ENCODE assay signal across 37 cellular contexts in genomic region chr10:49656845-49657493, GRCh38. TPM values are rescaled to one million over a fixed set of nuclear protein-coding genes. Genes with fewer than 3 reads are reported as not detected.
"Had no signal": no experiment of that assay in that cellular context is flagged by ENCODE, and none has a peak within 500 bp of the region (broad histone marks: within the 10 kb centered on the region; RNA-seq: fewer than 3 reads in every experiment).

No MANE protein-coding gene starts in this region.

- H3K36me3 ChIP-seq: ascending aorta, esophagus muscularis mucosa, heart right ventricle, left ventricle myocardium inferior, neural progenitor cell, sigmoid colon, thoracic aorta, WERI-Rb-1 had no signal

- H3K4me1 Mint-ChIP-seq: activated naive CD4-positive, alpha-beta T cell treated with anti-CD3 and anti-CD28 coated beads, Interleukin-2, amount 10 ng/mL, durations not matched to agents 7 days and 5 days; activated naive CD8-positive, alpha-beta T cell treated with anti-CD3 and anti-CD28 coated beads, Interleukin-2, amount 10 ng/mL, durations not matched to agents 7 days and 5 days; brain; mesothelial cell of epicardium; stimulated activated effector memory CD8-positive, alpha-beta T cell treated with anti-CD3 and anti-CD28 coated beads, Interleukin-12 subunit alpha, Interleukin-12 subunit beta, amount 100 ng/mL, for 72 hours had no signal

- H3K27me3 ChIP-seq: ascending aorta had no signal

- DNase-seq: activated CD4-positive, alpha-beta T cell treated with anti-CD3 and anti-CD28 coated beads for 48 hours; activated CD4-positive, alpha-beta T cell treated with anti-CD3 and anti-CD28 coated beads, Interleukin-2, amount 50 U/mL, for 48 hours; activated CD8-positive, alpha-beta memory T cell treated with anti-CD3 and anti-CD28 coated beads for 24 hours; activated gamma-delta T cell; activated naive CD4-positive, alpha-beta T cell treated with anti-CD3 and anti-CD28 coated beads, Interleukin-2, amount 10 ng/mL, durations not matched to agents 7 days and 5 days; activated naive CD8-positive, alpha-beta T cell treated with anti-CD3 and anti-CD28 coated beads, Interleukin-2, amount 10 ng/mL, durations not matched to agents 7 days and 5 days; cortex of kidney; effector memory CD8-positive, alpha-beta T cell; foreskin melanocyte; heart right ventricle; left ventricle myocardium inferior; naive B cell; occipital lobe; psoas muscle; sigmoid colon; small intestine; stimulated activated CD4-positive, alpha-beta T cell treated with anti-CD3 and anti-CD28 coated beads, Interleukin-4, amount 100 ng/mL, for 24 hours; T-helper 9 cell; trophoblast cell; WERI-Rb-1 had no signal

- H3K36me3 Mint-ChIP-seq: activated naive CD4-positive, alpha-beta T cell treated with anti-CD3 and anti-CD28 coated beads, Interleukin-2, amount 10 ng/mL, durations not matched to agents 7 days and 5 days; activated naive CD8-positive, alpha-beta T cell treated with anti-CD3 and anti-CD28 coated beads, Interleukin-2, amount 10 ng/mL, durations not matched to agents 7 days and 5 days; brain; mesothelial cell of epicardium; neural progenitor cell; stimulated activated effector memory CD8-positive, alpha-beta T cell treated with anti-CD3 and anti-CD28 coated beads, Interleukin-12 subunit alpha, Interleukin-12 subunit beta, amount 100 ng/mL, for 72 hours had no signal

- H3K4me3 Mint-ChIP-seq: activated naive CD4-positive, alpha-beta T cell treated with anti-CD3 and anti-CD28 coated beads, Interleukin-2, amount 10 ng/mL, durations not matched to agents 7 days and 5 days; activated naive CD8-positive, alpha-beta T cell treated with anti-CD3 and anti-CD28 coated beads, Interleukin-2, amount 10 ng/mL, durations not matched to agents 7 days and 5 days; activated T-helper 1 cell treated with anti-CD3 and anti-CD28 coated beads, Interleukin-12 subunit alpha, Interleukin-12 subunit beta, Interleukin-2, Interleukin-4 antibody, amounts not matched to agents 30 ng/mL and 10 ng/mL and 1 ng/mL, durations not matched to agents 14 hours and 24 hours and 36 hours; brain; effector memory CD8-positive, alpha-beta T cell; mesothelial cell of epicardium; naive B cell; neural progenitor cell; stimulated activated effector memory CD8-positive, alpha-beta T cell treated with anti-CD3 and anti-CD28 coated beads, Interleukin-12 subunit alpha, Interleukin-12 subunit beta, amount 100 ng/mL, for 72 hours; stimulated activated naive CD8-positive, alpha-beta T cell treated with anti-CD3 and anti-CD28 coated beads, Interleukin-15, Interleukin-2, amounts not matched to agents 100 ng/mL and 50 ng/mL, for 24 hours; T-helper 1 cell treated with Interleukin-12 subunit alpha and Interleukin-12 subunit beta and Interleukin-4 antibody, amounts not matched to agents 30 μg/mL and 1 μg/mL, for 36 hours had no signal

- FAIRE-seq: endothelial cell of umbilical vein, islet of Langerhans, small intestine, urothelium cell line had no signal

- H3K4me3 ChIP-seq: ascending aorta, esophagus muscularis mucosa, heart right ventricle, left ventricle myocardium inferior, neural progenitor cell, psoas muscle, sigmoid colon, thoracic aorta had no signal

- H3K27me3 Mint-ChIP-seq: activated naive CD4-positive, alpha-beta T cell treated with anti-CD3 and anti-CD28 coated beads, Interleukin-2, amount 10 ng/mL, durations not matched to agents 7 days and 5 days had no signal

- H3K27ac Mint-ChIP-seq: activated naive CD4-positive, alpha-beta T cell treated with anti-CD3 and anti-CD28 coated beads, Interleukin-2, amount 10 ng/mL, durations not matched to agents 7 days and 5 days; activated naive CD8-positive, alpha-beta T cell treated with anti-CD3 and anti-CD28 coated beads, Interleukin-2, amount 10 ng/mL, durations not matched to agents 7 days and 5 days; activated T-helper 1 cell treated with anti-CD3 and anti-CD28 coated beads, Interleukin-12 subunit alpha, Interleukin-12 subunit beta, Interleukin-2, Interleukin-4 antibody, amounts not matched to agents 30 ng/mL and 10 ng/mL and 1 ng/mL, durations not matched to agents 14 hours and 24 hours and 36 hours; brain; effector memory CD8-positive, alpha-beta T cell; mesothelial cell of epicardium; naive B cell; neural progenitor cell; stimulated activated effector memory CD8-positive, alpha-beta T cell treated with anti-CD3 and anti-CD28 coated beads, Interleukin-12 subunit alpha, Interleukin-12 subunit beta, amount 100 ng/mL, for 72 hours; stimulated activated naive CD8-positive, alpha-beta T cell treated with anti-CD3 and anti-CD28 coated beads, Interleukin-15, Interleukin-2, amounts not matched to agents 100 ng/mL and 50 ng/mL, for 24 hours; T-helper 1 cell treated with Interleukin-12 subunit alpha and Interleukin-12 subunit beta and Interleukin-4 antibody, amounts not matched to agents 30 μg/mL and 1 μg/mL, for 36 hours had no signal

RNA-seq across cellular contexts. Expression of gene C10orf53, which starts 22.5 kb away (rescaled TPM):
- total RNA-seq: activated naive CD8-positive, alpha-beta T cell treated with anti-CD3 and anti-CD28 coated beads, Interleukin-2, amount 10 ng/mL, durations not matched to agents 7 days and 5 days; activated T-helper 1 cell treated with anti-CD3 and anti-CD28 coated beads, Interleukin-12 subunit alpha, Interleukin-12 subunit beta, Interleukin-2, Interleukin-4 antibody, amounts not matched to agents 30 ng/mL and 10 ng/mL and 1 ng/mL, durations not matched to agents 14 hours and 24 hours and 36 hours; ascending aorta; cardiac septum; endothelial cell of umbilical vein; esophagus muscularis mucosa; glomerular endothelial cell; heart right ventricle; left ventricle myocardium inferior; lung microvascular endothelial cell; mesothelial cell of epicardium; occipital lobe; psoas muscle; sigmoid colon; subcutaneous adipose tissue; thoracic aorta had no signal
- polyA plus RNA-seq: endothelial cell of umbilical vein, heart right ventricle, psoas muscle, sigmoid colon, small intestine had no signal

RNA-seq across cellular contexts. Expression of gene CHAT, which starts 43.1 kb away (rescaled TPM):
- total RNA-seq: activated naive CD8-positive, alpha-beta T cell treated with anti-CD3 and anti-CD28 coated beads, Interleukin-2, amount 10 ng/mL, durations not matched to agents 7 days and 5 days; ascending aorta; cardiac septum; endothelial cell of umbilical vein; glomerular endothelial cell; heart right ventricle; left ventricle myocardium inferior; lung microvascular endothelial cell; mesothelial cell of epicardium; psoas muscle; subcutaneous adipose tissue; thoracic aorta had no signal
- polyA plus RNA-seq: endothelial cell of umbilical vein, heart right ventricle, psoas muscle had no signal

RNA-seq across cellular contexts. Expression of gene SLC18A3, which starts 46.9 kb away (rescaled TPM):
- total RNA-seq: activated naive CD8-positive, alpha-beta T cell treated with anti-CD3 and anti-CD28 coated beads, Interleukin-2, amount 10 ng/mL, durations not matched to agents 7 days and 5 days; activated T-helper 1 cell treated with anti-CD3 and anti-CD28 coated beads, Interleukin-12 subunit alpha, Interleukin-12 subunit beta, Interleukin-2, Interleukin-4 antibody, amounts not matched to agents 30 ng/mL and 10 ng/mL and 1 ng/mL, durations not matched to agents 14 hours and 24 hours and 36 hours; ascending aorta; cardiac septum; endothelial cell of umbilical vein; glomerular endothelial cell; heart right ventricle; left ventricle myocardium inferior; lung microvascular endothelial cell; occipital lobe; psoas muscle; subcutaneous adipose tissue; thoracic aorta had no signal
- polyA plus RNA-seq: endothelial cell of umbilical vein, heart right ventricle, psoas muscle had no signal
